In the genomic region with DNA sequence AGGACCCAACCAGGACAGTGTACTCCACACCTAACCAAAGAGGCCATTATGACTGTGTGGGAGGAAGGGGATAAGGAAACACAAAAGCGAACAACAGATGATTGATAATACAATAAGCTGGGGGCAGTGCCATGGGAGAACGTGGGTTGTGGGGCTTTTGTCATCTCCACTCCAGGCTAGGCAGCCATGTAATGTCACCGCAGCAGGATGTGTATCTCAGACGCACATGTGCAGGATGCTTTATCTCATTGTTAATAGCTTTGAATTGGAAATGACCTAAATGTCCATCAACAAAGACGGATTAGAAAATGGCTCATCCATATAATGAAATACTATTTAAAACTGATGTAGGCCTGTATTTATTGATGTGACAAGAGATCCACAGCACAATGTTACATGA, we compare ENCODE assay signal across 17 cellular contexts. TPM values are rescaled to one million over a fixed set of nuclear protein-coding genes. Genes with fewer than 3 reads are reported as not detected.
DNase-seq lines count a peak whose midpoint lies in the region; ATAC-seq and TF ChIP-seq lines count a peak whose summit lies in the region.
"Had no signal": no experiment of that assay in that cellular context is flagged by ENCODE, and none has a peak within 500 bp of the region (broad histone marks: within the 10 kb centered on the region; RNA-seq: fewer than 3 reads in every experiment).

No MANE protein-coding gene starts in this region.

- H3K4me1 ChIP-seq in neuron (ENCODE audit: insufficient read depth, low read length): peaks cover 11% of the 10 kb centered on the region
- H3K4me1 ChIP-seq: A549, BLaER1 had no signal

- no peak overlapping the region for H2AFZ ChIP-seq in neuron (ENCODE audit: low read depth, low read length)

- ATAC-seq in HG03175 (IDR thresholded peaks at IDR 0.05; ENCODE audit: unreplicated experiment): no peak
- ATAC-seq: A549 had no signal

- H3K27me3 Mint-ChIP-seq in brain (peaks cover 6% of the 10 kb centered on the region), nephron progenitor cell (ENCODE audit: low read depth, poor library complexity) (peaks cover 12% of the 10 kb centered on the region)

- peak overlapping the region; percentile 3 for H3K4me3 ChIP-seq in neuron (ENCODE audit: low read length)
- H3K4me3 ChIP-seq: A549, BLaER1 had no signal

- H3K9me3 ChIP-seq in neuron (ENCODE audit: low read length): no peaks in the 10 kb centered on the region

- no peaks in the 10 kb centered on the region for H3K27me3 ChIP-seq in neuron (ENCODE audit: insufficient read depth, low read length)
- H3K27me3 ChIP-seq: BLaER1 had no signal

- peak overlapping the region in 1 of 5 experiments; percentile 13 for H3K4me3 Mint-ChIP-seq in brain
- H3K4me3 Mint-ChIP-seq in nephron progenitor cell: no peak overlapping the region
- H3K4me3 Mint-ChIP-seq: CD14-positive monocyte; CD4-positive, alpha-beta memory T cell had no signal

- peak; percentile 24 to 29 for DNase-seq in NCI-H2081 (lab: John Stamatoyannopoulos, UW)
- no peak for DNase-seq in NCI-H2081 treated with DMSO at 0.1 percent for 48 hours (lab: John Stamatoyannopoulos, UW)
- no peak for DNase-seq in activated CD8-positive, alpha-beta memory T cell treated with anti-CD3 and anti-CD28 coated beads, Interleukin-2, amount 50 U/mL, for 48 hours
- DNase-seq in nephron progenitor cell: no peak
- DNase-seq: AML-193; CD4-positive, alpha-beta memory T cell; DMS153; DMS79; GDM1; GOT3; H7 had no signal

- H3K9me3 Mint-ChIP-seq in brain: peaks cover 2 to 10% (median 6%) of the 10 kb centered on the region in 5 experiments
- H3K9me3 Mint-ChIP-seq in nephron progenitor cell: peaks cover 26% of the 10 kb centered on the region

- H3K27ac Mint-ChIP-seq in brain (peak overlapping the region in 3 of 5 experiments; percentile 21 to 82 (median 68)), nephron progenitor cell (no peak overlapping the region)
- H3K27ac Mint-ChIP-seq: CD14-positive monocyte; CD4-positive, alpha-beta memory T cell had no signal

- peaks cover 19% of the 10 kb centered on the region for H3K36me3 Mint-ChIP-seq in brain
- peaks cover 23% of the 10 kb centered on the region for H3K36me3 Mint-ChIP-seq in nephron progenitor cell (ENCODE audit: low read depth)
- H3K36me3 Mint-ChIP-seq: CD14-positive monocyte; CD4-positive, alpha-beta memory T cell had no signal

- H3K36me3 ChIP-seq in neuron (ENCODE audit: insufficient read depth, low read length): no peaks in the 10 kb centered on the region
- H3K36me3 ChIP-seq: BLaER1 had no signal

- TF ChIP-seq CTCF in brain (conservative IDR thresholded peaks at IDR 0.05) (no peak), nephron progenitor cell (IDR thresholded peaks at IDR 0.05) (no peak)

- H3K4me1 Mint-ChIP-seq in brain: peaks cover 43% of the 10 kb centered on the region
- H3K4me1 Mint-ChIP-seq in nephron progenitor cell: peaks cover 25% of the 10 kb centered on the region
- H3K4me1 Mint-ChIP-seq: CD14-positive monocyte; CD4-positive, alpha-beta memory T cell had no signal

RNA-seq across cellular contexts. Expression of a gene that starts 51.0 kb away (rescaled TPM):
- 13.4 TPM for polyA plus RNA-seq in brain (ENCODE audit: insufficient read depth, low read depth, low replicate concordance)
- polyA plus RNA-seq: CD14-positive monocyte; CD4-positive, alpha-beta memory T cell had no signal

Comparison
In these comparisons a context has a peak if more than half of its experiments do, and no peak if none do; other contexts are left out.
1. DNase-seq: peak in NCI-H2081 (2 of 2); none in NCI-H2081 treated with DMSO at 0.1 percent for 48 hours (single experiment), activated CD8-positive, alpha-beta memory T cell treated with anti-CD3 and anti-CD28 coated beads, Interleukin-2, amount 50 U/mL, for 48 hours (single experiment) and nephron progenitor cell (single experiment).